ENCODE assay signal across 16 cellular contexts in genomic region chr13:44322928-44323327, GRCh38. TPM values are rescaled to one million over a fixed set of nuclear protein-coding genes. Genes with fewer than 3 reads are reported as not detected.
DNase-seq lines count a peak whose midpoint lies in the region; ATAC-seq and TF ChIP-seq lines count a peak whose summit lies in the region.
"Had no signal": no experiment of that assay in that cellular context is flagged by ENCODE, and none has a peak within 500 bp of the region (broad histone marks: within the 10 kb centered on the region; RNA-seq: fewer than 3 reads in every experiment).

No MANE protein-coding gene starts in this region.

- H3K27me3 Mint-ChIP-seq in neural progenitor cell (ENCODE audit: insufficient read depth, low read depth): peaks cover 12% of the 10 kb centered on the region

- no peaks in the 10 kb centered on the region for H3K9me2 ChIP-seq in PC-9 (ENCODE audit: insufficient read depth)

- H3K27ac ChIP-seq in PC-9: peak overlapping the region; percentile 70
- no peak overlapping the region for H3K27ac ChIP-seq in neural progenitor cell
- no peak overlapping the region for H3K27ac ChIP-seq in substantia nigra (ENCODE audit: low read depth, low read length, poor library complexity, severe bottlenecking)

- H3K4me2 ChIP-seq in PC-9 (peak overlapping the region; percentile 47), neural progenitor cell (no peak overlapping the region)

- no peak overlapping the region for H3K9ac ChIP-seq in neural progenitor cell

- TF ChIP-seq CTCF in PC-9 (conservative IDR thresholded peaks at IDR 0.05): no peak
- no peak for TF ChIP-seq CTCF in neural progenitor cell (IDR thresholded peaks at IDR 0.05)

- no peaks in the 10 kb centered on the region for H3K27me3 ChIP-seq in PC-9 (ENCODE audit: insufficient read depth, low read depth)
- no peaks in the 10 kb centered on the region for H3K27me3 ChIP-seq in neural progenitor cell

- H2AFZ ChIP-seq in PC-9 (no peak overlapping the region), neural progenitor cell (replicated peaks) (peak overlapping the region; percentile 30)

- H4K20me1 ChIP-seq in PC-9 (ENCODE audit: insufficient read depth) (no peaks in the 10 kb centered on the region), neural progenitor cell (ENCODE audit: low read depth) (no peaks in the 10 kb centered on the region)

- H3F3A ChIP-seq in PC-9 (ENCODE audit: insufficient read depth, low read depth) (peaks cover 3% of the 10 kb centered on the region; the same call in 1 of the 2 replicates), neural progenitor cell (ENCODE audit: low read depth) (no peaks in the 10 kb centered on the region)

- ATAC-seq in esophagus mucosa: peak; percentile 60

- intact Hi-C loops in PC-9 (cut with micrococcal nuclease; ENCODE audit: unreplicated experiment): no loop called here

- H3K4me1 Mint-ChIP-seq in neural progenitor cell: no peaks in the 10 kb centered on the region
- H3K4me1 Mint-ChIP-seq: CD4-positive, CD25-positive, alpha-beta regulatory T cell had no signal

- H3K36me3 Mint-ChIP-seq in neural progenitor cell: no peaks in the 10 kb centered on the region
- H3K36me3 Mint-ChIP-seq: CD4-positive, CD25-positive, alpha-beta regulatory T cell had no signal

- no peak overlapping the region for H3K4me3 Mint-ChIP-seq in neural progenitor cell
- H3K4me3 Mint-ChIP-seq: CD4-positive, CD25-positive, alpha-beta regulatory T cell had no signal

- H3K36me3 ChIP-seq in PC-9 (ENCODE audit: low read depth): no peaks in the 10 kb centered on the region
- no peaks in the 10 kb centered on the region for H3K36me3 ChIP-seq in neural progenitor cell

- H3K9me3 Mint-ChIP-seq in neural progenitor cell: peaks cover 13% of the 10 kb centered on the region

- H3K4me3 ChIP-seq in PC-9 (no peak overlapping the region), neural progenitor cell (no peak overlapping the region)

- H3K4me1 ChIP-seq in PC-9 (replicated peaks; ENCODE audit: insufficient read depth) (peaks cover 19% of the 10 kb centered on the region), neural progenitor cell (no peaks in the 10 kb centered on the region)

- no peak overlapping the region for H3K27ac Mint-ChIP-seq in neural progenitor cell
- H3K27ac Mint-ChIP-seq: CD4-positive, CD25-positive, alpha-beta regulatory T cell had no signal

- POLR2A ChIA-PET in PC-9 (lab: Charles Lee; ENCODE audit: unreplicated experiment): no interaction called here

- H3K79me2 ChIP-seq in PC-9 (ENCODE audit: low read depth) (no peaks in the 10 kb centered on the region), neural progenitor cell (ENCODE audit: low read depth) (no peaks in the 10 kb centered on the region)

- DNase-seq in DMS53 treated with DMSO at 0.1 percent for 48 hours (lab: John Stamatoyannopoulos, UW; ENCODE audit: unreplicated experiment) (peak; percentile 22), PC-9 (peak in 1 of 2 experiments; percentile 54), neural progenitor cell (ENCODE audit: low spot score) (no peak), substantia nigra (lab: John Stamatoyannopoulos, UW) (no peak), islet precursor cell (no peak)
- DNase-seq in stimulated activated CD4-positive, alpha-beta T cell treated with anti-CD3 and anti-CD28 coated beads, Interleukin-12 subunit alpha, Interleukin-12 subunit beta, amount 100 ng/mL, for 4 hours: no peak
- DNase-seq: Caco-2; CD4-positive, CD25-positive, alpha-beta regulatory T cell; DMS153; HCEC 1CT; KG1; NCI-H1048; NCI-H146; NCI-H2081; NCI-H524 had no signal

- H3K9me3 ChIP-seq in PC-9 (ENCODE audit: insufficient read depth, low read depth) (no peaks in the 10 kb centered on the region), neural progenitor cell (ENCODE audit: low read depth) (no peaks in the 10 kb centered on the region)

- no TSS peak for BruUV-seq in PC-9 (replicated peaks; lab: Mats Ljungman, UMichigan)

- CTCF ChIA-PET in PC-9 (lab: Charles Lee): no interaction called here

RNA-seq across cellular contexts. Expression of gene SERP2, which starts 50.7 kb away (rescaled TPM):
- total RNA-seq in PC-9 (2021) (0.70 and 0.90 TPM in 2 replicates), esophagus mucosa (1.2 TPM), neural progenitor cell (ENCODE audit: low replicate concordance) (2.5 and 8.1 TPM in 2 replicates)
- total RNA-seq: Caco-2; CD4-positive, CD25-positive, alpha-beta regulatory T cell had no signal
